Comparison of ENCODE assay signal across 34 cellular contexts in genomic region chr21:41182547-41182946, GRCh38.
"Had no signal": no experiment of that assay in that cellular context is flagged by ENCODE, and none has a peak within 500 bp of the region (broad histone marks: within the 10 kb centered on the region; RNA-seq: fewer than 3 reads in every experiment).

No MANE protein-coding gene starts in this region.

- DNase-seq: Karpas-422, Kasumi-1, MG63, MM.1S, MV-4-11, NCI-H1048, NCI-H1092, NCI-H1092 treated with DMSO at 0.1 percent for 48 hours, NCI-H1105, NCI-H1105 treated with DMSO at 0.1 percent for 48 hours, NCI-H1417, NCI-H1417 treated with DMSO at 0.1 percent for 48 hours, NCI-H1436, NCI-H1436 treated with DMSO at 0.1 percent for 48 hours, NCI-H146, NCI-H1694, NCI-H1694 treated with DMSO at 0.1 percent for 48 hours, NCI-H187, NCI-H187 treated with DMSO at 0.1 percent for 48 hours, NCI-H1930, NCI-H2029, NCI-H2029 treated with DMSO at 0.1 percent for 48 hours, NCI-H2081, NCI-H2081 treated with DMSO at 0.1 percent for 48 hours, NCI-H2107, NCI-H2171, NCI-H2171 treated with DMSO at 0.1 percent for 48 hours, NCI-H2227 treated with DMSO at 0.1 percent for 48 hours, NCI-H226, NCI-H345, NCI-H446 treated with DMSO at 0.1 percent for 48 hours, NCI-H510A, NCI-H510A treated with DMSO at 0.1 percent for 48 hours, NCI-H524 had no signal

- H3K4me3 ChIP-seq: MG63 had no signal
